1 cellular context compared by ENCODE assay signal in the genomic region with DNA sequence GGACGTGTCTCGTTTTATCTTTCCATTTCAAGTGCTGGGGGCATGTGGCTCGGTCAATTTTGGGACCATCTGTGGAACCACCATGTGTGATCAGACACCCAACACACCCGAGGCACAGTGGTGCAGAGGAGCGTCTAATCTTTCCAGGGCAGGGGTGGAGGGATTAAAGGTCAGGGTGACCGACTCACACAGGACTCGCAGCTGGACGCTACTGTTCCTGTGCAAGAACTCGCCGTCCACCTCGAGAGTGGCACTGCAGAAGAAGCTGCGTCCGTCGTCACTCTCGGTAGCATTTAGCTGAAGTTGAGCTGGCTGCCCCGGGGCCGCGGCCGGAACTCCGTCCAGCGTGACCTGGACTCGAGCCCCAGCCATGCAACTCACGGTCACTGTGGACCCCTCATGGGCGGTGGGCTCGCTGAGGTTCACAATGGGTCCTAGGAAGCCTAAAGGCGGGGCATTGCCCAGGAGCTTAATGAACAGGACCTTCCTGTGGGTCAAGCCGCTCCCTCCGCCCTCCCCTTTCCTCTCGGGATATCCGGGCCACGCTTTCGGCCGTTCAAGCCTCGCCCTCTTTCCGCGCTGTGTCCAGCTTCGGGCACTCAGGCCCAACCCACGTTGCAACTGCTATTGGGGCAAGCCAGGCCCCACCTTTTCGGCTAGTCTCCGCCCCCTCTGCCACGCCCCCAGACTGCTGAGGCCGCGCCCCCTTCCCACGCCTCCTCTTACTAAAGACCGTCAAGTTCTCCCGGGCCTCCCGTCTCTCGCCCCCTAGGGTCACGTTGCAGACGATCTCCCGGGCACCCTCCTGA.
A peak's percentile ranks its signal among the peaks of the same experiment; 100 is the strongest.
TF ChIP-seq lines count a peak whose summit lies in the region.

No MANE protein-coding gene starts in this region.

TF ChIP-seq in K562, 482 proteins besides CTCF, POLR2A, EP300 and RAD21 (continued from another document and continues in another):
- TF ChIP-seq PYGO2 (tag; IDR thresholded peaks at IDR 0.05) (no peak), SMAD4 (CRISPR knock-in tag; conservative IDR thresholded peaks at IDR 0.05) (no peak; the same call in 1 of the 2 replicates), FOXP1 (CRISPR knock-in tag; IDR thresholded peaks at IDR 0.05) (no peak), GABPB1 (CRISPR knock-in tag; IDR thresholded peaks at IDR 0.05) (no peak), SPI1 (IDR thresholded peaks at IDR 0.05; ENCODE audit: borderline replicate concordance, low read depth, low read length) (no peak), BRD9 (IDR thresholded peaks at IDR 0.05; ENCODE audit: low read depth, partially characterized antibody) (no peak), XRCC3 (IDR thresholded peaks at IDR 0.05) (no peak), FOXJ3 (CRISPR knock-in tag; IDR thresholded peaks at IDR 0.05) (no peak), EP400 (IDR thresholded peaks at IDR 0.05) (peak; percentile 75), CSDE1 (IDR thresholded peaks at IDR 0.05) (no peak), NFXL1 (CRISPR knock-in tag; IDR thresholded peaks at IDR 0.05) (no peak), ZNF263 (CRISPR knock-in tag; IDR thresholded peaks at IDR 0.05; ENCODE audit: borderline replicate concordance) (no peak), POLR2AphosphoS2 (IDR thresholded peaks at IDR 0.05; ENCODE audit: low read length) (no peak), RBBP5 (IDR thresholded peaks at IDR 0.05; ENCODE audit: borderline replicate concordance, insufficient read depth, low read length, poor library complexity, severe bottlenecking) (no peak), IFI16 (CRISPR knock-in tag; IDR thresholded peaks at IDR 0.05) (no peak), ZNF232 (CRISPR knock-in tag; IDR thresholded peaks at IDR 0.05) (no peak), TGIF2 (CRISPR knock-in tag; IDR thresholded peaks at IDR 0.05) (no peak), RBFOX2 (IDR thresholded peaks at IDR 0.05; ENCODE audit: low read depth, low read length) (peak; percentile 79), SREBF2 (CRISPR knock-in tag; IDR thresholded peaks at IDR 0.05) (0 out of 2 replicates have a peak, but pooled peaks have one; percentile 75), STAT5B (CRISPR knock-in tag; IDR thresholded peaks at IDR 0.05) (no peak), PRPF4 (IDR thresholded peaks at IDR 0.05; ENCODE audit: insufficient read depth, low read depth, low read length, poor library complexity, severe bottlenecking) (no peak), ZNF785 (CRISPR knock-in tag; IDR thresholded peaks at IDR 0.05) (no peak), NBN (IDR thresholded peaks at IDR 0.05; ENCODE audit: low read depth) (0 out of 2 replicates have a peak, but pooled peaks have one; percentile 50), RCOR1 (IDR thresholded peaks at IDR 0.05; ENCODE audit: borderline replicate concordance in 1 of 2, low read depth in 2 of 2, low read length in 2 of 2) (no peak), BCOR (IDR thresholded peaks at IDR 0.05) (peak; percentile 29; the same call in 1 of the 2 replicates), MAFF (IDR thresholded peaks at IDR 0.05; ENCODE audit: low read length) (no peak), HDAC2 (IDR thresholded peaks at IDR 0.05) (peak; percentile 24; the same call in 1 of the 2 replicates), KLF6 (CRISPR knock-in tag; IDR thresholded peaks at IDR 0.05; ENCODE audit: borderline replicate concordance) (no peak), ARID2 (IDR thresholded peaks at IDR 0.05) (no peak), RBM25 (IDR thresholded peaks at IDR 0.05; ENCODE audit: low read depth, low read length, severe bottlenecking) (no peak), ZNF75A (CRISPR knock-in tag; IDR thresholded peaks at IDR 0.05) (no peak), POLR3A (IDR thresholded peaks at IDR 0.05; ENCODE audit: borderline replicate concordance, extremely low read depth, insufficient read depth, insufficient read length) (no peak)
- TF ChIP-seq, protein P1, sequence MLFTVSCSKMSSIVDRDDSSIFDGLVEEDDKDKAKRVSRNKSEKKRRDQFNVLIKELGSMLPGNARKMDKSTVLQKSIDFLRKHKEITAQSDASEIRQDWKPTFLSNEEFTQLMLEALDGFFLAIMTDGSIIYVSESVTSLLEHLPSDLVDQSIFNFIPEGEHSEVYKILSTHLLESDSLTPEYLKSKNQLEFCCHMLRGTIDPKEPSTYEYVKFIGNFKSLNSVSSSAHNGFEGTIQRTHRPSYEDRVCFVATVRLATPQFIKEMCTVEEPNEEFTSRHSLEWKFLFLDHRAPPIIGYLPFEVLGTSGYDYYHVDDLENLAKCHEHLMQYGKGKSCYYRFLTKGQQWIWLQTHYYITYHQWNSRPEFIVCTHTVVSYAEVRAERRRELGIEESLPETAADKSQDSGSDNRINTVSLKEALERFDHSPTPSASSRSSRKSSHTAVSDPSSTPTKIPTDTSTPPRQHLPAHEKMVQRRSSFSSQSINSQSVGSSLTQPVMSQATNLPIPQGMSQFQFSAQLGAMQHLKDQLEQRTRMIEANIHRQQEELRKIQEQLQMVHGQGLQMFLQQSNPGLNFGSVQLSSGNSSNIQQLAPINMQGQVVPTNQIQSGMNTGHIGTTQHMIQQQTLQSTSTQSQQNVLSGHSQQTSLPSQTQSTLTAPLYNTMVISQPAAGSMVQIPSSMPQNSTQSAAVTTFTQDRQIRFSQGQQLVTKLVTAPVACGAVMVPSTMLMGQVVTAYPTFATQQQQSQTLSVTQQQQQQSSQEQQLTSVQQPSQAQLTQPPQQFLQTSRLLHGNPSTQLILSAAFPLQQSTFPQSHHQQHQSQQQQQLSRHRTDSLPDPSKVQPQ (CRISPR knock-in tag; IDR thresholded peaks at IDR 0.05; ENCODE audit: borderline replicate concordance) = no peak
- TF ChIP-seq, protein P2, sequence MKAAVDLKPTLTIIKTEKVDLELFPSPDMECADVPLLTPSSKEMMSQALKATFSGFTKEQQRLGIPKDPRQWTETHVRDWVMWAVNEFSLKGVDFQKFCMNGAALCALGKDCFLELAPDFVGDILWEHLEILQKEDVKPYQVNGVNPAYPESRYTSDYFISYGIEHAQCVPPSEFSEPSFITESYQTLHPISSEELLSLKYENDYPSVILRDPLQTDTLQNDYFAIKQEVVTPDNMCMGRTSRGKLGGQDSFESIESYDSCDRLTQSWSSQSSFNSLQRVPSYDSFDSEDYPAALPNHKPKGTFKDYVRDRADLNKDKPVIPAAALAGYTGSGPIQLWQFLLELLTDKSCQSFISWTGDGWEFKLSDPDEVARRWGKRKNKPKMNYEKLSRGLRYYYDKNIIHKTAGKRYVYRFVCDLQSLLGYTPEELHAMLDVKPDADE (conservative IDR thresholded peaks at IDR 0.05; ENCODE audit: control insufficient read depth, low read depth, low read length) = 0 out of 2 replicates have a peak, but pooled peaks have one; percentile 35
- TF ChIP-seq, protein P3, sequence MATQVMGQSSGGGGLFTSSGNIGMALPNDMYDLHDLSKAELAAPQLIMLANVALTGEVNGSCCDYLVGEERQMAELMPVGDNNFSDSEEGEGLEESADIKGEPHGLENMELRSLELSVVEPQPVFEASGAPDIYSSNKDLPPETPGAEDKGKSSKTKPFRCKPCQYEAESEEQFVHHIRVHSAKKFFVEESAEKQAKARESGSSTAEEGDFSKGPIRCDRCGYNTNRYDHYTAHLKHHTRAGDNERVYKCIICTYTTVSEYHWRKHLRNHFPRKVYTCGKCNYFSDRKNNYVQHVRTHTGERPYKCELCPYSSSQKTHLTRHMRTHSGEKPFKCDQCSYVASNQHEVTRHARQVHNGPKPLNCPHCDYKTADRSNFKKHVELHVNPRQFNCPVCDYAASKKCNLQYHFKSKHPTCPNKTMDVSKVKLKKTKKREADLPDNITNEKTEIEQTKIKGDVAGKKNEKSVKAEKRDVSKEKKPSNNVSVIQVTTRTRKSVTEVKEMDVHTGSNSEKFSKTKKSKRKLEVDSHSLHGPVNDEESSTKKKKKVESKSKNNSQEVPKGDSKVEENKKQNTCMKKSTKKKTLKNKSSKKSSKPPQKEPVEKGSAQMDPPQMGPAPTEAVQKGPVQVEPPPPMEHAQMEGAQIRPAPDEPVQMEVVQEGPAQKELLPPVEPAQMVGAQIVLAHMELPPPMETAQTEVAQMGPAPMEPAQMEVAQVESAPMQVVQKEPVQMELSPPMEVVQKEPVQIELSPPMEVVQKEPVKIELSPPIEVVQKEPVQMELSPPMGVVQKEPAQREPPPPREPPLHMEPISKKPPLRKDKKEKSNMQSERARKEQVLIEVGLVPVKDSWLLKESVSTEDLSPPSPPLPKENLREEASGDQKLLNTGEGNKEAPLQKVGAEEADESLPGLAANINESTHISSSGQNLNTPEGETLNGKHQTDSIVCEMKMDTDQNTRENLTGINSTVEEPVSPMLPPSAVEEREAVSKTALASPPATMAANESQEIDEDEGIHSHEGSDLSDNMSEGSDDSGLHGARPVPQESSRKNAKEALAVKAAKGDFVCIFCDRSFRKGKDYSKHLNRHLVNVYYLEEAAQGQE (CRISPR knock-in tag; IDR thresholded peaks at IDR 0.05; ENCODE audit: low read depth) = no peak
- TF ChIP-seq, protein P4, sequence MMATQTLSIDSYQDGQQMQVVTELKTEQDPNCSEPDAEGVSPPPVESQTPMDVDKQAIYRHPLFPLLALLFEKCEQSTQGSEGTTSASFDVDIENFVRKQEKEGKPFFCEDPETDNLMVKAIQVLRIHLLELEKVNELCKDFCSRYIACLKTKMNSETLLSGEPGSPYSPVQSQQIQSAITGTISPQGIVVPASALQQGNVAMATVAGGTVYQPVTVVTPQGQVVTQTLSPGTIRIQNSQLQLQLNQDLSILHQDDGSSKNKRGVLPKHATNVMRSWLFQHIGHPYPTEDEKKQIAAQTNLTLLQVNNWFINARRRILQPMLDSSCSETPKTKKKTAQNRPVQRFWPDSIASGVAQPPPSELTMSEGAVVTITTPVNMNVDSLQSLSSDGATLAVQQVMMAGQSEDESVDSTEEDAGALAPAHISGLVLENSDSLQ (IDR thresholded peaks at IDR 0.05) = no peak
- TF ChIP-seq, protein P5, sequence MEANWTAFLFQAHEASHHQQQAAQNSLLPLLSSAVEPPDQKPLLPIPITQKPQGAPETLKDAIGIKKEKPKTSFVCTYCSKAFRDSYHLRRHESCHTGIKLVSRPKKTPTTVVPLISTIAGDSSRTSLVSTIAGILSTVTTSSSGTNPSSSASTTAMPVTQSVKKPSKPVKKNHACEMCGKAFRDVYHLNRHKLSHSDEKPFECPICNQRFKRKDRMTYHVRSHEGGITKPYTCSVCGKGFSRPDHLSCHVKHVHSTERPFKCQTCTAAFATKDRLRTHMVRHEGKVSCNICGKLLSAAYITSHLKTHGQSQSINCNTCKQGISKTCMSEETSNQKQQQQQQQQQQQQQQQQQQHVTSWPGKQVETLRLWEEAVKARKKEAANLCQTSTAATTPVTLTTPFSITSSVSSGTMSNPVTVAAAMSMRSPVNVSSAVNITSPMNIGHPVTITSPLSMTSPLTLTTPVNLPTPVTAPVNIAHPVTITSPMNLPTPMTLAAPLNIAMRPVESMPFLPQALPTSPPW (CRISPR knock-in tag; IDR thresholded peaks at IDR 0.05) = peak; percentile 79
- TF ChIP-seq, protein P6, sequence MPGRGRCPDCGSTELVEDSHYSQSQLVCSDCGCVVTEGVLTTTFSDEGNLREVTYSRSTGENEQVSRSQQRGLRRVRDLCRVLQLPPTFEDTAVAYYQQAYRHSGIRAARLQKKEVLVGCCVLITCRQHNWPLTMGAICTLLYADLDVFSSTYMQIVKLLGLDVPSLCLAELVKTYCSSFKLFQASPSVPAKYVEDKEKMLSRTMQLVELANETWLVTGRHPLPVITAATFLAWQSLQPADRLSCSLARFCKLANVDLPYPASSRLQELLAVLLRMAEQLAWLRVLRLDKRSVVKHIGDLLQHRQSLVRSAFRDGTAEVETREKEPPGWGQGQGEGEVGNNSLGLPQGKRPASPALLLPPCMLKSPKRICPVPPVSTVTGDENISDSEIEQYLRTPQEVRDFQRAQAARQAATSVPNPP (IDR thresholded peaks at IDR 0.05; ENCODE audit: borderline replicate concordance, insufficient read depth, insufficient read length) = no peak
- TF ChIP-seq, protein P7, sequence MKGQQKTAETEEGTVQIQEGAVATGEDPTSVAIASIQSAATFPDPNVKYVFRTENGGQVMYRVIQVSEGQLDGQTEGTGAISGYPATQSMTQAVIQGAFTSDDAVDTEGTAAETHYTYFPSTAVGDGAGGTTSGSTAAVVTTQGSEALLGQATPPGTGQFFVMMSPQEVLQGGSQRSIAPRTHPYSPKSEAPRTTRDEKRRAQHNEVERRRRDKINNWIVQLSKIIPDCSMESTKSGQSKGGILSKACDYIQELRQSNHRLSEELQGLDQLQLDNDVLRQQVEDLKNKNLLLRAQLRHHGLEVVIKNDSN (CRISPR knock-in tag; IDR thresholded peaks at IDR 0.05) = peak; percentile 49; the same call in 1 of the 2 replicates
- TF ChIP-seq, protein P8, sequence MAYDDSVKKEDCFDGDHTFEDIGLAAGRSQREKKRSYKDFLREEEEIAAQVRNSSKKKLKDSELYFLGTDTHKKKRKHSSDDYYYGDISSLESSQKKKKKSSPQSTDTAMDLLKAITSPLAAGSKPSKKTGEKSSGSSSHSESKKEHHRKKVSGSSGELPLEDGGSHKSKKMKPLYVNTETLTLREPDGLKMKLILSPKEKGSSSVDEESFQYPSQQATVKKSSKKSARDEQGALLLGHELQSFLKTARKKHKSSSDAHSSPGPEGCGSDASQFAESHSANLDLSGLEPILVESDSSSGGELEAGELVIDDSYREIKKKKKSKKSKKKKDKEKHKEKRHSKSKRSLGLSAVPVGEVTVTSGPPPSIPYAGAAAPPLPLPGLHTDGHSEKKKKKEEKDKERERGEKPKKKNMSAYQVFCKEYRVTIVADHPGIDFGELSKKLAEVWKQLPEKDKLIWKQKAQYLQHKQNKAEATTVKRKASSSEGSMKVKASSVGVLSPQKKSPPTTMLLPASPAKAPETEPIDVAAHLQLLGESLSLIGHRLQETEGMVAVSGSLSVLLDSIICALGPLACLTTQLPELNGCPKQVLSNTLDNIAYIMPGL (CRISPR knock-in tag; IDR thresholded peaks at IDR 0.05) = peak; percentile 16; the same call in 1 of the 2 replicates
- TF ChIP-seq, protein P9, sequence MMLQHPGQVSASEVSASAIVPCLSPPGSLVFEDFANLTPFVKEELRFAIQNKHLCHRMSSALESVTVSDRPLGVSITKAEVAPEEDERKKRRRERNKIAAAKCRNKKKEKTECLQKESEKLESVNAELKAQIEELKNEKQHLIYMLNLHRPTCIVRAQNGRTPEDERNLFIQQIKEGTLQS (IDR thresholded peaks at IDR 0.05) = no peak
- TF ChIP-seq, protein P9 (CRISPR knock-in tag; conservative IDR thresholded peaks at IDR 0.05) = 0 out of 2 replicates have a peak, but pooled peaks have one; percentile 40
